In genomic region chr1:3907031-3907534, GRCh38 we compare ENCODE assay signal across 10 cellular contexts. TPM values are rescaled to one million over a fixed set of nuclear protein-coding genes. Genes with fewer than 3 reads are reported as not detected.
DNase-seq lines count a peak whose midpoint lies in the region; ATAC-seq and TF ChIP-seq lines count a peak whose summit lies in the region.
"Had no signal": no experiment of that assay in that cellular context is flagged by ENCODE, and none has a peak within 500 bp of the region (broad histone marks: within the 10 kb centered on the region; RNA-seq: fewer than 3 reads in every experiment).

No MANE protein-coding gene starts in this region.

- H3K9me2 ChIP-seq in PC-3 (replicated peaks; ENCODE audit: low read length): no peaks in the 10 kb centered on the region

- CTCF ChIA-PET in activated naive CD4-positive, alpha-beta T cell treated with anti-CD3 and anti-CD28 coated beads for 36 hours (lab: Charles Lee): no interaction called here
- CTCF ChIA-PET in PC-3 (lab: Charles Lee): interaction anchor here (0.5 kb wide), 1 partner anchor 115 kb away, joined by 3 read pairs; no protein-coding TSS in a partner anchor

- TF ChIP-seq CTCF in PC-3 (conservative IDR thresholded peaks at IDR 0.05; ENCODE audit: low read depth, low read length): peak; percentile 54
- TF ChIP-seq CTCF in fibroblast of mammary gland (conservative IDR thresholded peaks at IDR 0.05; ENCODE audit: control insufficient read depth, insufficient read depth, low read depth, low read length): peak; percentile 3

- H3K4me1 ChIP-seq in PC-3 (ENCODE audit: insufficient read depth, low read length): peaks cover 4% of the 10 kb centered on the region; the same call in 1 of the 2 replicates

- no peak overlapping the region for H3K9ac ChIP-seq in PC-3 (ENCODE audit: low read length)

- H3F3A ChIP-seq in PC-3 (ENCODE audit: low read length, unreplicated experiment): no peaks in the 10 kb centered on the region

- POLR2A ChIA-PET in PC-3 (lab: Charles Lee; ENCODE audit: unreplicated experiment): interaction anchor here (0.6 kb wide), 1 partner anchor 13 kb away, joined by 3 read pairs; no protein-coding TSS in a partner anchor

- ATAC-seq in PC-3 (peak; percentile 9; the same call in 1 of the 2 replicates), HG02571 (IDR thresholded peaks at IDR 0.05; ENCODE audit: unreplicated experiment) (no peak)
- peak; percentile 46 for ATAC-seq in stimulated activated effector memory CD8-positive, alpha-beta T cell treated with anti-CD3 and anti-CD28 coated beads, Interleukin-12 subunit alpha, Interleukin-12 subunit beta, amount 100 ng/mL, for 72 hours

- H3K27me3 ChIP-seq in PC-3 (ENCODE audit: low read length): peaks cover 10% of the 10 kb centered on the region; the same call in 1 of the 2 replicates

- H3K4me1 Mint-ChIP-seq in activated naive CD4-positive, alpha-beta T cell treated with anti-CD3 and anti-CD28 coated beads for 36 hours (ENCODE audit: low read depth): peaks cover 23% of the 10 kb centered on the region
- peaks cover 22% of the 10 kb centered on the region for H3K4me1 Mint-ChIP-seq in stimulated activated effector memory CD8-positive, alpha-beta T cell treated with anti-CD3 and anti-CD28 coated beads, Interleukin-12 subunit alpha, Interleukin-12 subunit beta, amount 100 ng/mL, for 72 hours

- no peak overlapping the region for H3K27ac ChIP-seq in PC-3 (ENCODE audit: low read length)

- no peaks in the 10 kb centered on the region for H3K9me3 ChIP-seq in PC-3 (ENCODE audit: low read length)

- H4K20me1 ChIP-seq in PC-3 (ENCODE audit: low read length): no peaks in the 10 kb centered on the region

- H3K27me3 Mint-ChIP-seq in activated naive CD4-positive, alpha-beta T cell treated with anti-CD3 and anti-CD28 coated beads for 36 hours (ENCODE audit: low read depth): no peaks in the 10 kb centered on the region

- no peak overlapping the region for H3K4me3 Mint-ChIP-seq in activated naive CD4-positive, alpha-beta T cell treated with anti-CD3 and anti-CD28 coated beads for 36 hours
- no peak overlapping the region for H3K4me3 Mint-ChIP-seq in stimulated activated effector memory CD8-positive, alpha-beta T cell treated with anti-CD3 and anti-CD28 coated beads, Interleukin-12 subunit alpha, Interleukin-12 subunit beta, amount 100 ng/mL, for 72 hours
- H3K4me3 Mint-ChIP-seq: IgD-negative memory B cell had no signal

- H3K4me3 ChIP-seq in PC-3 (ENCODE audit: low read length) (no peak overlapping the region), fibroblast of mammary gland (ENCODE audit: control insufficient read depth, low read depth, low read length) (no peak overlapping the region)

- no peak overlapping the region for H3K4me2 ChIP-seq in PC-3 (ENCODE audit: low read length)

- H3K36me3 Mint-ChIP-seq in activated naive CD4-positive, alpha-beta T cell treated with anti-CD3 and anti-CD28 coated beads for 36 hours (ENCODE audit: low read depth): no peaks in the 10 kb centered on the region
- no peaks in the 10 kb centered on the region for H3K36me3 Mint-ChIP-seq in stimulated activated effector memory CD8-positive, alpha-beta T cell treated with anti-CD3 and anti-CD28 coated beads, Interleukin-12 subunit alpha, Interleukin-12 subunit beta, amount 100 ng/mL, for 72 hours
- H3K36me3 Mint-ChIP-seq: IgD-negative memory B cell had no signal

- no peak overlapping the region for H2AFZ ChIP-seq in PC-3 (ENCODE audit: low read length)

- no peak overlapping the region for H3K27ac Mint-ChIP-seq in activated naive CD4-positive, alpha-beta T cell treated with anti-CD3 and anti-CD28 coated beads for 36 hours
- no peak overlapping the region for H3K27ac Mint-ChIP-seq in stimulated activated effector memory CD8-positive, alpha-beta T cell treated with anti-CD3 and anti-CD28 coated beads, Interleukin-12 subunit alpha, Interleukin-12 subunit beta, amount 100 ng/mL, for 72 hours
- H3K27ac Mint-ChIP-seq: IgD-negative memory B cell had no signal

- no peaks in the 10 kb centered on the region for H3K9me3 Mint-ChIP-seq in activated naive CD4-positive, alpha-beta T cell treated with anti-CD3 and anti-CD28 coated beads for 36 hours
- no peaks in the 10 kb centered on the region for H3K9me3 Mint-ChIP-seq in stimulated activated effector memory CD8-positive, alpha-beta T cell treated with anti-CD3 and anti-CD28 coated beads, Interleukin-12 subunit alpha, Interleukin-12 subunit beta, amount 100 ng/mL, for 72 hours
- H3K9me3 Mint-ChIP-seq: IgD-negative memory B cell had no signal

- peak; percentile 59 for DNase-seq in activated naive CD4-positive, alpha-beta T cell treated with anti-CD3 and anti-CD28 coated beads for 36 hours
- DNase-seq in activated naive CD4-positive, alpha-beta T cell (lab: John Stamatoyannopoulos, UW): no peak
- DNase-seq in PC-3: peak; percentile 35
- peak; percentile 24 for DNase-seq in fibroblast of mammary gland (ENCODE audit: low read depth)
- no peak for DNase-seq in stimulated activated effector memory CD8-positive, alpha-beta T cell treated with anti-CD3 and anti-CD28 coated beads, Interleukin-12 subunit alpha, Interleukin-12 subunit beta, amount 100 ng/mL, for 72 hours (ENCODE audit: low spot score in 2 of 2)
- no peak for DNase-seq in GM19240 (ENCODE audit: insufficient read length, low spot score)
- no peak for DNase-seq in EL
- DNase-seq: T-helper 1 cell had no signal

- intact Hi-C loops in activated naive CD4-positive, alpha-beta T cell treated with anti-CD3 and anti-CD28 coated beads for 36 hours (cut with micrococcal nuclease): loop anchor here (5.0 kb wide), 1 partner anchor 1840 kb away; no protein-coding TSS in a partner anchor
- intact Hi-C loops in PC-3 (cut with micrococcal nuclease): loop anchor here (10.0 kb wide), 1 partner anchor 748 kb away; the partner anchor contains the start of gene AJAP1

- BruUV-seq in PC-3 (replicated peaks; lab: Mats Ljungman, UMichigan): no TSS peak

- no peaks in the 10 kb centered on the region for H3K36me3 ChIP-seq in PC-3 (ENCODE audit: low read depth, low read length)

- no peaks in the 10 kb centered on the region for H3K79me2 ChIP-seq in PC-3 (ENCODE audit: low read length)

RNA-seq across cellular contexts. Expression of gene C1orf174, which starts 7.0 kb away (rescaled TPM):
- total RNA-seq in activated naive CD4-positive, alpha-beta T cell treated with anti-CD3 and anti-CD28 coated beads for 36 hours: 10 to 100 TPM; 29.5 to 30.6 TPM
- 64.2 and 70.9 TPM in 2 replicates for total RNA-seq in PC-3 (2014; rRNA removed)

RNA-seq across cellular contexts. Expression of gene DFFB, which starts 49.8 kb away (rescaled TPM):
- 1 to 10 TPM; 6.3 to 6.5 TPM for total RNA-seq in activated naive CD4-positive, alpha-beta T cell treated with anti-CD3 and anti-CD28 coated beads for 36 hours
- total RNA-seq in PC-3 (2014; rRNA removed): 17.1 and 19.6 TPM in 2 replicates

RNA-seq across cellular contexts. Expression of gene CEP104, which starts 50.1 kb away (rescaled TPM):
- 10 to 100 TPM; 25.4 to 27.3 TPM for total RNA-seq in activated naive CD4-positive, alpha-beta T cell treated with anti-CD3 and anti-CD28 coated beads for 36 hours
- 60.9 and 64.1 TPM in 2 replicates for total RNA-seq in PC-3 (2014; rRNA removed)

Comparison
In these comparisons a context has a peak if more than half of its experiments do, and no peak if none do; other contexts are left out.
1. DNase-seq: peak in activated naive CD4-positive, alpha-beta T cell treated with anti-CD3 and anti-CD28 coated beads for 36 hours (single experiment), PC-3 (single experiment) and fibroblast of mammary gland (single experiment); none in activated naive CD4-positive, alpha-beta T cell (0 of 4), stimulated activated effector memory CD8-positive, alpha-beta T cell treated with anti-CD3 and anti-CD28 coated beads, Interleukin-12 subunit alpha, Interleukin-12 subunit beta, amount 100 ng/mL, for 72 hours (0 of 2), GM19240 (single experiment) and EL (single experiment).